In the genomic region with DNA sequence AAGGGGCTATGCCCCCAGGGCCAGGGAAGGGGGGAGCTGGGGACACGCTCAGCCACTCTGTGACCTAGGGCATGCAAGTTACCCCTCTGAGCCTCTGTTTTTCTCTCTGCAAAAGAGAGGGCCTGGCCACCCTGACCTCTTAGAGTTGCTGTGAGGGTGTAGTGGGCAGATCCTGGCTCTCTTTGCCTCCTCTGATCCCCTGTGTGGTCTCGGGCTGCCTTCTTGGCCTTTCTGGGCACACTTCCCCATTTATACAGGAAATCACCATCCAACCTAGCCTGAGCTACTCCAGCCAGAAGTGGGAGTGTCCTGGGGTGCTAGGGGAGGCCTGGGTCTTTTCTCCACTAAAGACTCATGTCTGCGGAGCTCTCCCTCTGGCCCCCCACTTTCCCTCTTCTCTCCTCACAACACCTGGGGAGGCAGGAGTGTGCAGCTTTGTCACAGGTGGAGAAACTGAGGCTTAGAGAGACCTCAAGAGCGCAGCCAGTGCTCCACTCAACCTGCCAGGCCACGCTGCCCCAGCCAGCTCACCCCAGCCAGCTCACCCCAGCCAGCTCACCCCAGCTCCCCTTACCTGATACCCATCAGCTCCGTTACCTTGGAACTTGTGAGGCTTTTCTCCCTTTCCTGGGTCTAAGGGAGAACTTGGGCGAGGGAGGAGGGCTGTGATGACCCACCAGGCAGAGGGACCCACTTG, we compare ENCODE assay signal across 1 cellular context.
TF ChIP-seq lines count a peak whose summit lies in the region.

No MANE protein-coding gene starts in this region.

TF ChIP-seq in K562, 482 proteins besides CTCF, POLR2A, EP300 and RAD21 (continues in another document):
- TF ChIP-seq, protein P1, sequence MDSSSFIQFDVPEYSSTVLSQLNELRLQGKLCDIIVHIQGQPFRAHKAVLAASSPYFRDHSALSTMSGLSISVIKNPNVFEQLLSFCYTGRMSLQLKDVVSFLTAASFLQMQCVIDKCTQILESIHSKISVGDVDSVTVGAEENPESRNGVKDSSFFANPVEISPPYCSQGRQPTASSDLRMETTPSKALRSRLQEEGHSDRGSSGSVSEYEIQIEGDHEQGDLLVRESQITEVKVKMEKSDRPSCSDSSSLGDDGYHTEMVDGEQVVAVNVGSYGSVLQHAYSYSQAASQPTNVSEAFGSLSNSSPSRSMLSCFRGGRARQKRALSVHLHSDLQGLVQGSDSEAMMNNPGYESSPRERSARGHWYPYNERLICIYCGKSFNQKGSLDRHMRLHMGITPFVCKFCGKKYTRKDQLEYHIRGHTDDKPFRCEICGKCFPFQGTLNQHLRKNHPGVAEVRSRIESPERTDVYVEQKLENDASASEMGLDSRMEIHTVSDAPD (CRISPR knock-in tag; IDR thresholded peaks at IDR 0.05), result no peak
- no peak for TF ChIP-seq BRD4 (IDR thresholded peaks at IDR 0.05)
- TF ChIP-seq TEAD4 (IDR thresholded peaks at IDR 0.05; ENCODE audit: low read length), result no peak
- peak; percentile 33; the same call in 1 of the 2 replicates for TF ChIP-seq TEAD4 (CRISPR knock-in tag; IDR thresholded peaks at IDR 0.05; ENCODE audit: borderline replicate concordance)
- TF ChIP-seq MTF1 (CRISPR knock-in tag; IDR thresholded peaks at IDR 0.05; ENCODE audit: borderline replicate concordance), result no peak
- TF ChIP-seq ESRRA (IDR thresholded peaks at IDR 0.05; ENCODE audit: borderline replicate concordance, low read depth), result no peak
- TF ChIP-seq, protein P2, sequence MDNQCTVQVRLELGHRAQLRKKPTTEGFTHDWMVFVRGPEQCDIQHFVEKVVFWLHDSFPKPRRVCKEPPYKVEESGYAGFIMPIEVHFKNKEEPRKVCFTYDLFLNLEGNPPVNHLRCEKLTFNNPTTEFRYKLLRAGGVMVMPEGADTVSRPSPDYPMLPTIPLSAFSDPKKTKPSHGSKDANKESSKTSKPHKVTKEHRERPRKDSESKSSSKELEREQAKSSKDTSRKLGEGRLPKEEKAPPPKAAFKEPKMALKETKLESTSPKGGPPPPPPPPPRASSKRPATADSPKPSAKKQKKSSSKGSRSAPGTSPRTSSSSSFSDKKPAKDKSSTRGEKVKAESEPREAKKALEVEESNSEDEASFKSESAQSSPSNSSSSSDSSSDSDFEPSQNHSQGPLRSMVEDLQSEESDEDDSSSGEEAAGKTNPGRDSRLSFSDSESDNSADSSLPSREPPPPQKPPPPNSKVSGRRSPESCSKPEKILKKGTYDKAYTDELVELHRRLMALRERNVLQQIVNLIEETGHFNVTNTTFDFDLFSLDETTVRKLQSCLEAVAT (IDR thresholded peaks at IDR 0.05), result no peak
- no peak for TF ChIP-seq MYC (IDR thresholded peaks at IDR 0.05; ENCODE audit: low read depth, low read length)
- TF ChIP-seq MYC (CRISPR knock-in tag; IDR thresholded peaks at IDR 0.05; ENCODE audit: borderline replicate concordance, low read depth), result no peak
- no peak for TF ChIP-seq NCOA2 (IDR thresholded peaks at IDR 0.05; ENCODE audit: partially characterized antibody in 2 of 2)
- TF ChIP-seq, protein P3, sequence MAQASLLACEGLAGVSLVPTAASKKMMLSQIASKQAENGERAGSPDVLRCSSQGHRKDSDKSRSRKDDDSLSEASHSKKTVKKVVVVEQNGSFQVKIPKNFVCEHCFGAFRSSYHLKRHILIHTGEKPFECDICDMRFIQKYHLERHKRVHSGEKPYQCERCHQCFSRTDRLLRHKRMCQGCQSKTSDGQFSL (CRISPR knock-in tag; IDR thresholded peaks at IDR 0.05), result 0 out of 2 replicates have a peak, but pooled peaks have one; percentile 39
- TF ChIP-seq, protein P3 (tag; IDR thresholded peaks at IDR 0.05), result no peak
- no peak for TF ChIP-seq CBFB (CRISPR knock-in tag; IDR thresholded peaks at IDR 0.05)
- no peak for TF ChIP-seq ZNF778 (CRISPR knock-in tag; IDR thresholded peaks at IDR 0.05)
- TF ChIP-seq, protein P4, sequence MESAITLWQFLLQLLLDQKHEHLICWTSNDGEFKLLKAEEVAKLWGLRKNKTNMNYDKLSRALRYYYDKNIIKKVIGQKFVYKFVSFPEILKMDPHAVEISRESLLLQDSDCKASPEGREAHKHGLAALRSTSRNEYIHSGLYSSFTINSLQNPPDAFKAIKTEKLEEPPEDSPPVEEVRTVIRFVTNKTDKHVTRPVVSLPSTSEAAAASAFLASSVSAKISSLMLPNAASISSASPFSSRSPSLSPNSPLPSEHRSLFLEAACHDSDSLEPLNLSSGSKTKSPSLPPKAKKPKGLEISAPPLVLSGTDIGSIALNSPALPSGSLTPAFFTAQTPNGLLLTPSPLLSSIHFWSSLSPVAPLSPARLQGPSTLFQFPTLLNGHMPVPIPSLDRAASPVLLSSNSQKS (CRISPR knock-in tag; IDR thresholded peaks at IDR 0.05), result no peak
- 0 out of 4 replicates have a peak, but pooled peaks of 1 of the 2 experiments have one; percentile 5 for TF ChIP-seq TBL1XR1 (IDR thresholded peaks at IDR 0.05; ENCODE audit: low read length in 2 of 2)
- TF ChIP-seq SOX6 (IDR thresholded peaks at IDR 0.05), result no peak
- no peak for TF ChIP-seq ZC3H8 (IDR thresholded peaks at IDR 0.05)
- TF ChIP-seq, protein P5, sequence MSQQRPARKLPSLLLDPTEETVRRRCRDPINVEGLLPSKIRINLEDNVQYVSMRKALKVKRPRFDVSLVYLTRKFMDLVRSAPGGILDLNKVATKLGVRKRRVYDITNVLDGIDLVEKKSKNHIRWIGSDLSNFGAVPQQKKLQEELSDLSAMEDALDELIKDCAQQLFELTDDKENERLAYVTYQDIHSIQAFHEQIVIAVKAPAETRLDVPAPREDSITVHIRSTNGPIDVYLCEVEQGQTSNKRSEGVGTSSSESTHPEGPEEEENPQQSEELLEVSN (IDR thresholded peaks at IDR 0.05; ENCODE audit: borderline replicate concordance in 1 of 2, extremely low read depth in 1 of 2, insufficient read depth in 1 of 2, insufficient read length in 1 of 2, low read depth in 1 of 2, low read length in 1 of 2, poor library complexity in 1 of 2, severe bottlenecking in 1 of 2), result no peak
- TF ChIP-seq ZNF695 (CRISPR knock-in tag; IDR thresholded peaks at IDR 0.05), result no peak
- TF ChIP-seq ZKSCAN8 (CRISPR knock-in tag; IDR thresholded peaks at IDR 0.05), result no peak
- TF ChIP-seq, protein P6, sequence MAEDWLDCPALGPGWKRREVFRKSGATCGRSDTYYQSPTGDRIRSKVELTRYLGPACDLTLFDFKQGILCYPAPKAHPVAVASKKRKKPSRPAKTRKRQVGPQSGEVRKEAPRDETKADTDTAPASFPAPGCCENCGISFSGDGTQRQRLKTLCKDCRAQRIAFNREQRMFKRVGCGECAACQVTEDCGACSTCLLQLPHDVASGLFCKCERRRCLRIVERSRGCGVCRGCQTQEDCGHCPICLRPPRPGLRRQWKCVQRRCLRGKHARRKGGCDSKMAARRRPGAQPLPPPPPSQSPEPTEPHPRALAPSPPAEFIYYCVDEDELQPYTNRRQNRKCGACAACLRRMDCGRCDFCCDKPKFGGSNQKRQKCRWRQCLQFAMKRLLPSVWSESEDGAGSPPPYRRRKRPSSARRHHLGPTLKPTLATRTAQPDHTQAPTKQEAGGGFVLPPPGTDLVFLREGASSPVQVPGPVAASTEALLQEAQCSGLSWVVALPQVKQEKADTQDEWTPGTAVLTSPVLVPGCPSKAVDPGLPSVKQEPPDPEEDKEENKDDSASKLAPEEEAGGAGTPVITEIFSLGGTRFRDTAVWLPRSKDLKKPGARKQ (CRISPR knock-in tag; IDR thresholded peaks at IDR 0.05), result no peak
- TF ChIP-seq, protein P7, sequence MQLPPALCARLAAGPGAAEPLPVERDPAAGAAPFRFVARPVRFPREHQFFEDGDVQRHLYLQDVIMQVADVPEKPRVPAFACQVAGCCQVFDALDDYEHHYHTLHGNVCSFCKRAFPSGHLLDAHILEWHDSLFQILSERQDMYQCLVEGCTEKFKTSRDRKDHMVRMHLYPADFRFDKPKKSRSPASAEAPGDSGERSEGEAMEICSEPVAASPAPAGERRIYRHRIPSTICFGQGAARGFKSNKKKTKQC (CRISPR knock-in tag; IDR thresholded peaks at IDR 0.05), result peak; percentile 49
- TF ChIP-seq, protein P8, sequence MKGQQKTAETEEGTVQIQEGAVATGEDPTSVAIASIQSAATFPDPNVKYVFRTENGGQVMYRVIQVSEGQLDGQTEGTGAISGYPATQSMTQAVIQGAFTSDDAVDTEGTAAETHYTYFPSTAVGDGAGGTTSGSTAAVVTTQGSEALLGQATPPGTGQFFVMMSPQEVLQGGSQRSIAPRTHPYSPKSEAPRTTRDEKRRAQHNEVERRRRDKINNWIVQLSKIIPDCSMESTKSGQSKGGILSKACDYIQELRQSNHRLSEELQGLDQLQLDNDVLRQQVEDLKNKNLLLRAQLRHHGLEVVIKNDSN (CRISPR knock-in tag; IDR thresholded peaks at IDR 0.05), result no peak; the same call in none of the 2 replicates
- no peak for TF ChIP-seq ZNF764 (CRISPR knock-in tag; IDR thresholded peaks at IDR 0.05; ENCODE audit: low read depth)
- TF ChIP-seq RCOR1 (IDR thresholded peaks at IDR 0.05; ENCODE audit: borderline replicate concordance in 1 of 2, low read depth in 2 of 2, low read length in 2 of 2), result no peak
- no peak for TF ChIP-seq MCM3 (IDR thresholded peaks at IDR 0.05)
- TF ChIP-seq SMARCC2 (IDR thresholded peaks at IDR 0.05; ENCODE audit: low read depth), result no peak
- TF ChIP-seq RHOXF2B (CRISPR knock-in tag; conservative IDR thresholded peaks at IDR 0.05), result peak; percentile 84; the same call in 1 of the 2 replicates
- TF ChIP-seq FOXA3 (CRISPR knock-in tag; conservative IDR thresholded peaks at IDR 0.05 in 1 of 2, IDR thresholded peaks at IDR 0.05 in 1 of 2), result no peak
- peak; percentile 70; the same call in 1 of the 2 replicates for TF ChIP-seq KAT7 (CRISPR knock-in tag; IDR thresholded peaks at IDR 0.05; ENCODE audit: borderline replicate concordance)
- TF ChIP-seq, protein P9, sequence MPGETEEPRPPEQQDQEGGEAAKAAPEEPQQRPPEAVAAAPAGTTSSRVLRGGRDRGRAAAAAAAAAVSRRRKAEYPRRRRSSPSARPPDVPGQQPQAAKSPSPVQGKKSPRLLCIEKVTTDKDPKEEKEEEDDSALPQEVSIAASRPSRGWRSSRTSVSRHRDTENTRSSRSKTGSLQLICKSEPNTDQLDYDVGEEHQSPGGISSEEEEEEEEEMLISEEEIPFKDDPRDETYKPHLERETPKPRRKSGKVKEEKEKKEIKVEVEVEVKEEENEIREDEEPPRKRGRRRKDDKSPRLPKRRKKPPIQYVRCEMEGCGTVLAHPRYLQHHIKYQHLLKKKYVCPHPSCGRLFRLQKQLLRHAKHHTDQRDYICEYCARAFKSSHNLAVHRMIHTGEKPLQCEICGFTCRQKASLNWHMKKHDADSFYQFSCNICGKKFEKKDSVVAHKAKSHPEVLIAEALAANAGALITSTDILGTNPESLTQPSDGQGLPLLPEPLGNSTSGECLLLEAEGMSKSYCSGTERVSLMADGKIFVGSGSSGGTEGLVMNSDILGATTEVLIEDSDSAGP (CRISPR knock-in tag; IDR thresholded peaks at IDR 0.05), result no peak; the same call in 1 of the 2 replicates
- no peak for TF ChIP-seq HSF4 (CRISPR knock-in tag; IDR thresholded peaks at IDR 0.05; ENCODE audit: borderline replicate concordance)
- no peak for TF ChIP-seq ZNF41 (CRISPR knock-in tag; conservative IDR thresholded peaks at IDR 0.05)
- TF ChIP-seq ZNF24 (IDR thresholded peaks at IDR 0.05), result no peak
- TF ChIP-seq CREB1 (IDR thresholded peaks at IDR 0.05), result 0 out of 2 replicates have a peak, but pooled peaks have one; percentile 4
- TF ChIP-seq CREB1 (CRISPR knock-in tag; IDR thresholded peaks at IDR 0.05), result 0 out of 2 replicates have a peak, but pooled peaks have one; percentile 24
- TF ChIP-seq TEAD1 (CRISPR knock-in tag; IDR thresholded peaks at IDR 0.05), result peak in 1 of 2 experiments; percentile 33; a peak in 1 of 4 replicates
- TF ChIP-seq NFYB (IDR thresholded peaks at IDR 0.05; ENCODE audit: extremely low read depth, insufficient read length), result no peak
- TF ChIP-seq SAFB2 (IDR thresholded peaks at IDR 0.05; ENCODE audit: borderline replicate concordance, low read depth, low read length, severe bottlenecking), result no peak
- no peak for TF ChIP-seq ZNF707 (CRISPR knock-in tag; conservative IDR thresholded peaks at IDR 0.05)
- no peak for TF ChIP-seq ETV5 (CRISPR knock-in tag; IDR thresholded peaks at IDR 0.05; ENCODE audit: low read depth)
- TF ChIP-seq NFIC (IDR thresholded peaks at IDR 0.05), result no peak
- TF ChIP-seq SMARCE1 (IDR thresholded peaks at IDR 0.05), result no peak
- 0 out of 2 replicates have a peak, but pooled peaks have one; percentile 33 for TF ChIP-seq E2F3 (CRISPR knock-in tag; IDR thresholded peaks at IDR 0.05)
- no peak for TF ChIP-seq RBM14 (IDR thresholded peaks at IDR 0.05; ENCODE audit: borderline replicate concordance, insufficient read depth, low read depth, low read length)
- TF ChIP-seq ZNF212 (CRISPR knock-in tag; IDR thresholded peaks at IDR 0.05), result no peak
- TF ChIP-seq, protein P10, sequence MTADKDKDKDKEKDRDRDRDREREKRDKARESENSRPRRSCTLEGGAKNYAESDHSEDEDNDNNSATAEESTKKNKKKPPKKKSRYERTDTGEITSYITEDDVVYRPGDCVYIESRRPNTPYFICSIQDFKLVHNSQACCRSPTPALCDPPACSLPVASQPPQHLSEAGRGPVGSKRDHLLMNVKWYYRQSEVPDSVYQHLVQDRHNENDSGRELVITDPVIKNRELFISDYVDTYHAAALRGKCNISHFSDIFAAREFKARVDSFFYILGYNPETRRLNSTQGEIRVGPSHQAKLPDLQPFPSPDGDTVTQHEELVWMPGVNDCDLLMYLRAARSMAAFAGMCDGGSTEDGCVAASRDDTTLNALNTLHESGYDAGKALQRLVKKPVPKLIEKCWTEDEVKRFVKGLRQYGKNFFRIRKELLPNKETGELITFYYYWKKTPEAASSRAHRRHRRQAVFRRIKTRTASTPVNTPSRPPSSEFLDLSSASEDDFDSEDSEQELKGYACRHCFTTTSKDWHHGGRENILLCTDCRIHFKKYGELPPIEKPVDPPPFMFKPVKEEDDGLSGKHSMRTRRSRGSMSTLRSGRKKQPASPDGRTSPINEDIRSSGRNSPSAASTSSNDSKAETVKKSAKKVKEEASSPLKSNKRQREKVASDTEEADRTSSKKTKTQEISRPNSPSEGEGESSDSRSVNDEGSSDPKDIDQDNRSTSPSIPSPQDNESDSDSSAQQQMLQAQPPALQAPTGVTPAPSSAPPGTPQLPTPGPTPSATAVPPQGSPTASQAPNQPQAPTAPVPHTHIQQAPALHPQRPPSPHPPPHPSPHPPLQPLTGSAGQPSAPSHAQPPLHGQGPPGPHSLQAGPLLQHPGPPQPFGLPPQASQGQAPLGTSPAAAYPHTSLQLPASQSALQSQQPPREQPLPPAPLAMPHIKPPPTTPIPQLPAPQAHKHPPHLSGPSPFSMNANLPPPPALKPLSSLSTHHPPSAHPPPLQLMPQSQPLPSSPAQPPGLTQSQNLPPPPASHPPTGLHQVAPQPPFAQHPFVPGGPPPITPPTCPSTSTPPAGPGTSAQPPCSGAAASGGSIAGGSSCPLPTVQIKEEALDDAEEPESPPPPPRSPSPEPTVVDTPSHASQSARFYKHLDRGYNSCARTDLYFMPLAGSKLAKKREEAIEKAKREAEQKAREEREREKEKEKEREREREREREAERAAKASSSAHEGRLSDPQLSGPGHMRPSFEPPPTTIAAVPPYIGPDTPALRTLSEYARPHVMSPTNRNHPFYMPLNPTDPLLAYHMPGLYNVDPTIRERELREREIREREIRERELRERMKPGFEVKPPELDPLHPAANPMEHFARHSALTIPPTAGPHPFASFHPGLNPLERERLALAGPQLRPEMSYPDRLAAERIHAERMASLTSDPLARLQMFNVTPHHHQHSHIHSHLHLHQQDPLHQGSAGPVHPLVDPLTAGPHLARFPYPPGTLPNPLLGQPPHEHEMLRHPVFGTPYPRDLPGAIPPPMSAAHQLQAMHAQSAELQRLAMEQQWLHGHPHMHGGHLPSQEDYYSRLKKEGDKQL (CRISPR knock-in tag; IDR thresholded peaks at IDR 0.05; ENCODE audit: borderline replicate concordance), result peak; percentile 91
- TF ChIP-seq ZFPM2 (CRISPR knock-in tag; IDR thresholded peaks at IDR 0.05), result peak; percentile 88; the same call in 1 of the 2 replicates
